ENCODE assay signal across 8 cellular contexts in genomic region chr13:49421391-49421790, GRCh38. TPM values are rescaled to one million over a fixed set of nuclear protein-coding genes. Genes with fewer than 3 reads are reported as not detected.
DNase-seq lines count a peak whose midpoint lies in the region; ATAC-seq and TF ChIP-seq lines count a peak whose summit lies in the region.

No MANE protein-coding gene starts in this region.

- intact Hi-C loops in PC-3 (cut with micrococcal nuclease), result no loop called here

- no peaks in the 10 kb centered on the region for H3K27me3 ChIP-seq in PC-3 (ENCODE audit: low read length)

- no peaks in the 10 kb centered on the region for H3F3A ChIP-seq in PC-3 (ENCODE audit: low read length, unreplicated experiment)

- no peak overlapping the region for H3K4me2 ChIP-seq in PC-3 (ENCODE audit: low read length)

- H4K20me1 ChIP-seq in PC-3 (ENCODE audit: low read length), result no peaks in the 10 kb centered on the region

- H3K9ac ChIP-seq in PC-3 (ENCODE audit: low read length), result no peak overlapping the region

- H3K9me2 ChIP-seq in PC-3 (replicated peaks; ENCODE audit: low read length), result no peaks in the 10 kb centered on the region

- ATAC-seq in PC-3 (peak; percentile 60; the same call in 1 of the 2 replicates), esophagus mucosa (peak; percentile 32)

- H3K27ac Mint-ChIP-seq in progenitor cell of endocrine pancreas, result no peak overlapping the region

- TF ChIP-seq CTCF in GM12875 (IDR thresholded peaks at IDR 0.05; ENCODE audit: borderline replicate concordance, insufficient read depth, low read depth, low read length) (peak; percentile 52; the same call in 1 of the 2 replicates), HEK293 (tag by site-specific recombination; IDR thresholded peaks at IDR 0.05) (no peak), PC-3 (conservative IDR thresholded peaks at IDR 0.05; ENCODE audit: low read depth, low read length) (peak; percentile 46), progenitor cell of endocrine pancreas (IDR thresholded peaks at IDR 0.05; ENCODE audit: unreplicated experiment) (no peak)

- no peak overlapping the region for H2AFZ ChIP-seq in PC-3 (ENCODE audit: low read length)

- no peak overlapping the region for H3K4me3 ChIP-seq in GM12875 (ENCODE audit: low read depth, low read length)
- no peak overlapping the region for H3K4me3 ChIP-seq in HEK293 (ENCODE audit: low read depth, low read length)
- H3K4me3 ChIP-seq in PC-3 (ENCODE audit: low read length), result no peak overlapping the region

- no peak overlapping the region for H3K4me3 Mint-ChIP-seq in progenitor cell of endocrine pancreas (ENCODE audit: low read depth)

- no TSS peak for BruUV-seq in PC-3 (replicated peaks; lab: Mats Ljungman, UMichigan)

- no peaks in the 10 kb centered on the region for H3K79me2 ChIP-seq in PC-3 (ENCODE audit: low read length)

- DNase-seq in PC-3 (peak; percentile 29), progenitor cell of endocrine pancreas (ENCODE audit: low spot score, unreplicated experiment) (no peak), SHP77 treated with DMSO at 0.1 percent for 48 hours (lab: John Stamatoyannopoulos, UW) (no peak), cerebellar nuclear complex (lab: John Stamatoyannopoulos, UW) (no peak), NCI-H1930 (lab: John Stamatoyannopoulos, UW) (no peak)

- no peaks in the 10 kb centered on the region for H3K27me3 Mint-ChIP-seq in progenitor cell of endocrine pancreas

- H3K9me3 ChIP-seq in HEK293 (ENCODE audit: control insufficient read depth, insufficient read depth, low read depth, low read length) (no peaks in the 10 kb centered on the region), PC-3 (ENCODE audit: low read length) (no peaks in the 10 kb centered on the region)

- POLR2A ChIA-PET in HEK293 (lab: Yijun Ruan, JAX) (no interaction called here), PC-3 (lab: Charles Lee; ENCODE audit: unreplicated experiment) (no interaction called here)

- H3K27ac ChIP-seq in HEK293 (ENCODE audit: extremely low read depth, low read depth, low read length) (no peak overlapping the region), PC-3 (ENCODE audit: low read length) (no peak overlapping the region)

- H3K36me3 ChIP-seq in HEK293 (ENCODE audit: control insufficient read depth in 2 of 2, insufficient read depth in 1 of 2, low read length in 2 of 2), result no peaks in the 10 kb centered on the region
- H3K36me3 ChIP-seq in PC-3 (ENCODE audit: low read depth, low read length), result no peaks in the 10 kb centered on the region

- no peaks in the 10 kb centered on the region for H3K4me1 ChIP-seq in HEK293 (ENCODE audit: control insufficient read depth, insufficient read depth, low read length)
- no peaks in the 10 kb centered on the region for H3K4me1 ChIP-seq in PC-3 (ENCODE audit: insufficient read depth, low read length)

- H3K9me3 Mint-ChIP-seq in progenitor cell of endocrine pancreas (ENCODE audit: low read depth), result no peaks in the 10 kb centered on the region

- CTCF ChIA-PET in HEK293 (lab: Yijun Ruan, JAX), result interaction anchor here (1.1 kb wide), 1 partner anchor 185 kb away, joined by 4 read pairs; no protein-coding TSS in a partner anchor
- CTCF ChIA-PET in PC-3 (lab: Charles Lee), result no interaction called here

- peaks cover 1% of the 10 kb centered on the region for H3K4me1 Mint-ChIP-seq in progenitor cell of endocrine pancreas (ENCODE audit: low read depth)

- no peaks in the 10 kb centered on the region for H3K36me3 Mint-ChIP-seq in progenitor cell of endocrine pancreas (ENCODE audit: insufficient read depth)

TF ChIP-seq in HEK293, 187 proteins besides CTCF, POLR2A, EP300 and RAD21:
- TF ChIP-seq ZNF560 (tag by site-specific recombination; IDR thresholded peaks at IDR 0.05; ENCODE audit: borderline replicate concordance), result no peak
- no peak for TF ChIP-seq ZNF132 (tag by site-specific recombination; IDR thresholded peaks at IDR 0.05; ENCODE audit: borderline replicate concordance)
- peak; percentile 63 for TF ChIP-seq SCRT2 (tag by site-specific recombination; IDR thresholded peaks at IDR 0.05)
- peak; percentile 9; the same call in 1 of the 2 replicates for TF ChIP-seq ZNF654 (tag by site-specific recombination; IDR thresholded peaks at IDR 0.05; ENCODE audit: low read depth)
- TF ChIP-seq INSM2 (tag by site-specific recombination; IDR thresholded peaks at IDR 0.05), result no peak
- no peak for TF ChIP-seq REPIN1 (tag by site-specific recombination; IDR thresholded peaks at IDR 0.05; ENCODE audit: low read depth)
- TF ChIP-seq ZNF623 (tag by site-specific recombination; IDR thresholded peaks at IDR 0.05), result no peak
- no peak for TF ChIP-seq ZNF114 (tag by site-specific recombination; IDR thresholded peaks at IDR 0.05)
- TF ChIP-seq ZFHX2 (tag by site-specific recombination; conservative IDR thresholded peaks at IDR 0.05), result 0 out of 2 replicates have a peak, but pooled peaks have one; percentile 12
- TF ChIP-seq SCRT1 (tag by site-specific recombination; IDR thresholded peaks at IDR 0.05; ENCODE audit: borderline replicate concordance), result 0 out of 2 replicates have a peak, but pooled peaks have one; percentile 30
- TF ChIP-seq HOXC10 (CRISPR knock-in tag; IDR thresholded peaks at IDR 0.05), result no peak
- no peak for TF ChIP-seq ZNF362 (tag by site-specific recombination; IDR thresholded peaks at IDR 0.05)
- TF ChIP-seq ZNF518A (tag by site-specific recombination; conservative IDR thresholded peaks at IDR 0.05; ENCODE audit: low read depth), result no peak
- TF ChIP-seq ZNF112 (tag by site-specific recombination; IDR thresholded peaks at IDR 0.05), result no peak
- TF ChIP-seq KLF16 (tag by site-specific recombination; IDR thresholded peaks at IDR 0.05), result no peak
TF ChIP-seq in HEK293: peak in this region for 4.

RNA-seq across cellular contexts. Expression of gene CAB39L, which starts 22.5 kb away (rescaled TPM):
- 1.8 and 2.0 TPM in 2 replicates for total RNA-seq in PC-3 (2014; rRNA removed)
- total RNA-seq in esophagus mucosa, result 11.8 TPM
- 8.8 and 10.5 TPM in 2 replicates for total RNA-seq in progenitor cell of endocrine pancreas

RNA-seq across cellular contexts. Expression of gene SETDB2, which starts 22.7 kb away (rescaled TPM):
- 2.7 and 3.9 TPM in 2 replicates for total RNA-seq in PC-3 (2014; rRNA removed)
- 5.1 TPM for total RNA-seq in esophagus mucosa
- 11.5 and 12.1 TPM in 2 replicates for total RNA-seq in progenitor cell of endocrine pancreas

Comparison
In these comparisons a context has a peak if more than half of its experiments do, and no peak if none do; other contexts are left out.
1. CTCF ChIP-seq: peak in GM12875 (single experiment) and PC-3 (single experiment); none in HEK293 (single experiment) and progenitor cell of endocrine pancreas (single experiment).